24 cellular contexts compared by ENCODE assay signal in genomic region chr4:70182517-70183167, GRCh38. TPM values are rescaled to one million over a fixed set of nuclear protein-coding genes. Genes with fewer than 3 reads are reported as not detected.
DNase-seq lines count a peak whose midpoint lies in the region; ATAC-seq and TF ChIP-seq lines count a peak whose summit lies in the region.
"Had no signal": no experiment of that assay in that cellular context is flagged by ENCODE, and none has a peak within 500 bp of the region (broad histone marks: within the 10 kb centered on the region; RNA-seq: fewer than 3 reads in every experiment).

No MANE protein-coding gene starts in this region.

- H3K27ac ChIP-seq in hepatocyte (no peak overlapping the region), neural progenitor cell (no peak overlapping the region), suprapubic skin (no peak overlapping the region)
- H3K27ac ChIP-seq: BLaER1, GM23248, HL-60, SJSA1 had no signal

- H3K79me2 ChIP-seq in hepatocyte (no peaks in the 10 kb centered on the region), neural progenitor cell (ENCODE audit: low read depth) (no peaks in the 10 kb centered on the region)

- 11% methylated on average over 2 of the region's 2 CpGs for WGBS in hepatocyte (ENCODE audit: low lambda C conversion rate, missing lambda C conversion rate)
- 32% methylated on average over 2 of the region's 2 CpGs for WGBS in suprapubic skin

- H2AFZ ChIP-seq in hepatocyte (peak overlapping the region; percentile 22), neural progenitor cell (replicated peaks) (peak overlapping the region; percentile 81)
- H2AFZ ChIP-seq: GM23248 had no signal

- no peaks in the 10 kb centered on the region for H3K4me1 Mint-ChIP-seq in neural progenitor cell

- TF ChIP-seq POLR2A in suprapubic skin (IDR thresholded peaks at IDR 0.05), result no peak

- DNase-seq in HuH-7 (ENCODE audit: low spot score) (peak; percentile 5), hepatocyte (ENCODE audit: low spot score) (no peak), neural progenitor cell (ENCODE audit: low spot score) (no peak), suprapubic skin (ENCODE audit: low spot score in 2 of 2) (no peak)
- DNase-seq: ACHN; CD4-positive, alpha-beta T cell; DMS53; GDM1; GM23248; KG1; NCI-H1092; NCI-H1436; NCI-H187 treated with DMSO at 0.1 percent for 48 hours; NCI-H2107; NCI-H526 treated with DMSO at 0.1 percent for 48 hours had no signal

- TF ChIP-seq EP300 in suprapubic skin (IDR thresholded peaks at IDR 0.05), result no peak

- H3K27ac Mint-ChIP-seq in neural progenitor cell, result no peak overlapping the region
- H3K27ac Mint-ChIP-seq: CD4-positive, alpha-beta T cell had no signal

- H3K36me3 ChIP-seq in hepatocyte (replicated peaks; ENCODE audit: insufficient read depth, low read depth), result no peaks in the 10 kb centered on the region
- H3K36me3 ChIP-seq in neural progenitor cell, result no peaks in the 10 kb centered on the region
- no peaks in the 10 kb centered on the region for H3K36me3 ChIP-seq in suprapubic skin
- H3K36me3 ChIP-seq: BLaER1, HAP-1, SJSA1 had no signal

- no peaks in the 10 kb centered on the region for H3K9me3 ChIP-seq in hepatocyte (ENCODE audit: low read depth)
- H3K9me3 ChIP-seq in neural progenitor cell (ENCODE audit: low read depth), result no peaks in the 10 kb centered on the region
- no peaks in the 10 kb centered on the region for H3K9me3 ChIP-seq in suprapubic skin
- H3K9me3 ChIP-seq: BLaER1, HAP-1, SJSA1 had no signal

- TF ChIP-seq CTCF in hepatocyte (IDR thresholded peaks at IDR 0.05; ENCODE audit: poor library complexity) (no peak), neural progenitor cell (IDR thresholded peaks at IDR 0.05) (no peak), suprapubic skin (IDR thresholded peaks at IDR 0.05) (no peak)

- no peaks in the 10 kb centered on the region for H3F3A ChIP-seq in neural progenitor cell (ENCODE audit: low read depth)

- H3K9me3 Mint-ChIP-seq in neural progenitor cell, result no peaks in the 10 kb centered on the region
- H3K9me3 Mint-ChIP-seq: CD4-positive, alpha-beta T cell had no signal

- H3K36me3 Mint-ChIP-seq in neural progenitor cell, result no peaks in the 10 kb centered on the region

- H3K4me1 ChIP-seq in hepatocyte (ENCODE audit: insufficient read depth) (peaks cover 10% of the 10 kb centered on the region), neural progenitor cell (no peaks in the 10 kb centered on the region), suprapubic skin (no peaks in the 10 kb centered on the region)
- H3K4me1 ChIP-seq: BLaER1, HAP-1, SJSA1 had no signal

- H3K9ac ChIP-seq in neural progenitor cell, result no peak overlapping the region
- H3K9ac ChIP-seq: BLaER1, GM23248 had no signal

- H3K4me3 ChIP-seq in hepatocyte, result no peak overlapping the region
- no peak overlapping the region for H3K4me3 ChIP-seq in neural progenitor cell
- no peak overlapping the region for H3K4me3 ChIP-seq in suprapubic skin
- H3K4me3 ChIP-seq: BLaER1, GM23248, HAP-1, SJSA1 had no signal

- no peaks in the 10 kb centered on the region for H4K20me1 ChIP-seq in hepatocyte (ENCODE audit: insufficient read depth, poor library complexity, severe bottlenecking)
- no peaks in the 10 kb centered on the region for H4K20me1 ChIP-seq in neural progenitor cell (ENCODE audit: low read depth)
- H4K20me1 ChIP-seq: BLaER1 had no signal

- H3K4me2 ChIP-seq in hepatocyte (no peak overlapping the region), neural progenitor cell (no peak overlapping the region)
- H3K4me2 ChIP-seq: BLaER1 had no signal

- no peaks in the 10 kb centered on the region for H3K27me3 ChIP-seq in hepatocyte
- no peaks in the 10 kb centered on the region for H3K27me3 ChIP-seq in neural progenitor cell
- H3K27me3 ChIP-seq in suprapubic skin, result no peaks in the 10 kb centered on the region
- H3K27me3 ChIP-seq: BLaER1, SJSA1 had no signal

- H3K27me3 Mint-ChIP-seq in neural progenitor cell (ENCODE audit: insufficient read depth, low read depth), result no peaks in the 10 kb centered on the region
- H3K27me3 Mint-ChIP-seq: CD4-positive, alpha-beta T cell had no signal

- no peaks in the 10 kb centered on the region for H3K9me2 ChIP-seq in hepatocyte (replicated peaks; ENCODE audit: insufficient read depth)

- ATAC-seq in HG03521 (IDR thresholded peaks at IDR 0.05; ENCODE audit: unreplicated experiment) (no peak), GM18909 (IDR thresholded peaks at IDR 0.05; ENCODE audit: poor library complexity, unreplicated experiment) (no peak), GM18520 (IDR thresholded peaks at IDR 0.05; ENCODE audit: unreplicated experiment) (no peak)
- ATAC-seq: Right ventricle myocardium inferior had no signal

- no peak overlapping the region for H3K4me3 Mint-ChIP-seq in neural progenitor cell
- H3K4me3 Mint-ChIP-seq: CD4-positive, alpha-beta T cell had no signal

RNA-seq across cellular contexts. Expression of gene ODAM, which starts 12.9 kb away (rescaled TPM):
- total RNA-seq in hepatocyte (1.2 and 5.3 TPM in 2 replicates), neural progenitor cell (ENCODE audit: low replicate concordance) (not detected in 2 replicates), suprapubic skin (not detected)
- 3.8 and 5.3 TPM in 2 replicates for polyA plus RNA-seq in hepatocyte
- total RNA-seq: CD4-positive, alpha-beta T cell; GM23248; HT-29; Right ventricle myocardium inferior; SJSA1 had no signal
- polyA plus RNA-seq: GM23248 had no signal

RNA-seq across cellular contexts. Expression of gene PRR27, which starts 28.6 kb away (rescaled TPM):
- not detected in 2 replicates for total RNA-seq in hepatocyte
- 0.48 TPM in 1 of 2 replicates, not detected in the other for polyA plus RNA-seq in hepatocyte
- total RNA-seq in neural progenitor cell (ENCODE audit: low replicate concordance), result not detected in 2 replicates
- under 1 TPM in 1 of 4 donors, not detected in 3; 0.42 TPM for total RNA-seq in suprapubic skin
- total RNA-seq: CD4-positive, alpha-beta T cell; GM23248; HT-29; Right ventricle myocardium inferior; SJSA1 had no signal
- polyA plus RNA-seq: GM23248 had no signal

RNA-seq across cellular contexts. Expression of gene FDCSP, which starts 43.3 kb away (rescaled TPM):
- total RNA-seq in hepatocyte, result not detected in 2 replicates
- polyA plus RNA-seq in hepatocyte, result not detected in 2 replicates
- not detected in 2 replicates for total RNA-seq in neural progenitor cell (ENCODE audit: low replicate concordance)
- not detected for total RNA-seq in suprapubic skin
- total RNA-seq: CD4-positive, alpha-beta T cell; GM23248; HT-29; Right ventricle myocardium inferior; SJSA1 had no signal
- polyA plus RNA-seq: GM23248 had no signal

RNA-seq across cellular contexts. Expression of gene CSN3, which starts 59.8 kb away (rescaled TPM):
- not detected in 2 replicates for total RNA-seq in hepatocyte
- 1.3 TPM in 1 of 2 replicates, not detected in the other for polyA plus RNA-seq in hepatocyte
- total RNA-seq in neural progenitor cell (ENCODE audit: low replicate concordance), result not detected in 2 replicates
- not detected for total RNA-seq in suprapubic skin
- total RNA-seq: CD4-positive, alpha-beta T cell; GM23248; HT-29; Right ventricle myocardium inferior; SJSA1 had no signal
- polyA plus RNA-seq: GM23248 had no signal
